ENCODE assay signal across 13 cellular contexts in the genomic region with DNA sequence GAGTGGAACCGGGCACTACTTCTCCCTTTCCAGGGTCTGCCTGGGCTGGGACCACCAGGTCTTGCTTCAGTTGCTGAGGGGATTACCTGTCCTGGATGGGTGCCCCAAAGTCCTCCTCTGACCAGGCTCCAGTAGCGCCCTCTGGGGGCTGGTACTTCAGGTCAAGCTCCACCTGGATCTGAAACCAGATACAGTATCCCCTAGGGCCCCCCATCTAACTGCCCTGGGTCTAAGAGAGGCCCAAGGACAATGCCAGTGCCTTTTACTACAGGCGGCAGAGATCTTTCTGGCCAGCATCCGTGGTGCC. TPM values are rescaled to one million over a fixed set of nuclear protein-coding genes. Genes with fewer than 3 reads are reported as not detected.
DNase-seq lines count a peak whose midpoint lies in the region; FAIRE-seq and TF ChIP-seq lines count a peak whose summit lies in the region.
"Had no signal": no experiment of that assay in that cellular context is flagged by ENCODE, and none has a peak within 500 bp of the region (broad histone marks: within the 10 kb centered on the region; RNA-seq: fewer than 3 reads in every experiment).

No MANE protein-coding gene starts in this region.

- peak; percentile 17 for DNase-seq in NCI-H345 (lab: John Stamatoyannopoulos, UW)
- DNase-seq in NCI-H345 treated with DMSO at 0.1 percent for 48 hours (lab: John Stamatoyannopoulos, UW; ENCODE audit: unreplicated experiment): no peak
- peak; percentile 29 for DNase-seq in bronchial epithelial cell (ENCODE audit: low read depth)
- DNase-seq in retinal pigment epithelial cell (ENCODE audit: low read depth): no peak
- DNase-seq in frontal cortex (ENCODE audit: low spot score in 2 of 2): no peak
- no peak for DNase-seq in CD8-positive, alpha-beta memory T cell
- DNase-seq in activated T-helper 1 cell treated with anti-CD3 and anti-CD28 coated beads, Interleukin-12 subunit alpha, Interleukin-12 subunit beta, Interleukin-2, Interleukin-4 antibody, amounts not matched to agents 30 ng/mL and 10 ng/mL and 1 ng/mL, durations not matched to agents 14 hours and 24 hours and 36 hours (ENCODE audit: low spot score): no peak
- DNase-seq: AML-193, hippocampal formation, NCI-H1417 treated with DMSO at 0.1 percent for 48 hours had no signal

- POLR2A ChIA-PET in CD8-positive, alpha-beta memory T cell (lab: Charles Lee): no interaction called here

- H3K27me3 ChIP-seq in KMS-11 (ENCODE audit: insufficient read depth, low read depth): no peaks in the 10 kb centered on the region
- H3K27me3 ChIP-seq in bronchial epithelial cell (ENCODE audit: control insufficient read depth, insufficient read depth, low read length): peaks cover 16% of the 10 kb centered on the region
- peaks cover 12% of the 10 kb centered on the region for H3K27me3 ChIP-seq in CD8-positive, alpha-beta memory T cell (ENCODE audit: insufficient read depth, low read length, poor library complexity, severe bottlenecking)
- H3K27me3 ChIP-seq: adrenal gland had no signal

- H3K4me3 ChIP-seq in KMS-11 (IDR thresholded peaks at IDR 0.05; ENCODE audit: insufficient read depth, low read depth, low read length) (no peak overlapping the region), bronchial epithelial cell (ENCODE audit: low read depth, low read length) (no peak overlapping the region), retinal pigment epithelial cell (ENCODE audit: low read length) (no peak overlapping the region)
- H3K4me3 ChIP-seq in CD8-positive, alpha-beta memory T cell (ENCODE audit: low read length): no peak overlapping the region
- H3K4me3 ChIP-seq: adrenal gland had no signal

- no peak overlapping the region for H2AFZ ChIP-seq in KMS-11 (ENCODE audit: low read depth)

- peaks cover 13 to 14% of the 10 kb centered on the region in 2 donors for H3K27me3 Mint-ChIP-seq in CD8-positive, alpha-beta memory T cell
- H3K27me3 Mint-ChIP-seq in activated T-helper 1 cell treated with anti-CD3 and anti-CD28 coated beads, Interleukin-12 subunit alpha, Interleukin-12 subunit beta, Interleukin-2, Interleukin-4 antibody, amounts not matched to agents 30 ng/mL and 10 ng/mL and 1 ng/mL, durations not matched to agents 14 hours and 24 hours and 36 hours (ENCODE audit: insufficient read depth): peaks cover 26% of the 10 kb centered on the region

- no peak for FAIRE-seq in bronchial epithelial cell (lab: Jason Lieb, UNC)
- FAIRE-seq in frontal cortex (lab: Jason Lieb, UNC): no peak

- H3K4me2 ChIP-seq in KMS-11: no peak overlapping the region

- no peaks in the 10 kb centered on the region for H3K9me3 Mint-ChIP-seq in CD8-positive, alpha-beta memory T cell
- no peaks in the 10 kb centered on the region for H3K9me3 Mint-ChIP-seq in activated T-helper 1 cell treated with anti-CD3 and anti-CD28 coated beads, Interleukin-12 subunit alpha, Interleukin-12 subunit beta, Interleukin-2, Interleukin-4 antibody, amounts not matched to agents 30 ng/mL and 10 ng/mL and 1 ng/mL, durations not matched to agents 14 hours and 24 hours and 36 hours

- no peak overlapping the region for H3K27ac Mint-ChIP-seq in CD8-positive, alpha-beta memory T cell
- no peak overlapping the region for H3K27ac Mint-ChIP-seq in activated T-helper 1 cell treated with anti-CD3 and anti-CD28 coated beads, Interleukin-12 subunit alpha, Interleukin-12 subunit beta, Interleukin-2, Interleukin-4 antibody, amounts not matched to agents 30 ng/mL and 10 ng/mL and 1 ng/mL, durations not matched to agents 14 hours and 24 hours and 36 hours

- no peaks in the 10 kb centered on the region for H3K36me3 ChIP-seq in KMS-11 (ENCODE audit: insufficient read depth)
- no peaks in the 10 kb centered on the region for H3K36me3 ChIP-seq in bronchial epithelial cell (ENCODE audit: control insufficient read depth, insufficient read depth, low read length)
- H3K36me3 ChIP-seq in CD8-positive, alpha-beta memory T cell (ENCODE audit: insufficient read depth, low read length): no peaks in the 10 kb centered on the region
- H3K36me3 ChIP-seq: adrenal gland, neutrophil had no signal

- no peaks in the 10 kb centered on the region for H3K9me3 ChIP-seq in CD8-positive, alpha-beta memory T cell (ENCODE audit: low read length)
- H3K9me3 ChIP-seq: adrenal gland, neutrophil had no signal

- H3K4me1 ChIP-seq in KMS-11 (ENCODE audit: low read depth, poor library complexity, severe bottlenecking): peaks cover 59% of the 10 kb centered on the region
- H3K4me1 ChIP-seq in CD8-positive, alpha-beta memory T cell (ENCODE audit: insufficient read depth, low read length): peaks cover 9% of the 10 kb centered on the region

- H3K9ac ChIP-seq in KMS-11: no peak overlapping the region

- no peaks in the 10 kb centered on the region for H3K79me2 ChIP-seq in KMS-11 (ENCODE audit: insufficient read depth, low read depth)

- H3K4me1 Mint-ChIP-seq in CD8-positive, alpha-beta memory T cell: peaks cover 5 to 15% (median 10%) of the 10 kb centered on the region in 3 donors
- no peaks in the 10 kb centered on the region for H3K4me1 Mint-ChIP-seq in activated T-helper 1 cell treated with anti-CD3 and anti-CD28 coated beads, Interleukin-12 subunit alpha, Interleukin-12 subunit beta, Interleukin-2, Interleukin-4 antibody, amounts not matched to agents 30 ng/mL and 10 ng/mL and 1 ng/mL, durations not matched to agents 14 hours and 24 hours and 36 hours (ENCODE audit: low read depth)

- peak; percentile 28; the same call in 1 of the 2 replicates for TF ChIP-seq CTCF in KMS-11 (conservative IDR thresholded peaks at IDR 0.05; ENCODE audit: low read depth, low read length)
- TF ChIP-seq CTCF in bronchial epithelial cell (IDR thresholded peaks at IDR 0.05; ENCODE audit: insufficient read depth, low read length, severe bottlenecking): peak; percentile 56
- peak; percentile 62 for TF ChIP-seq CTCF in retinal pigment epithelial cell (conservative IDR thresholded peaks at IDR 0.05; ENCODE audit: low read depth, low read length)

- intact Hi-C loops in activated T-helper 1 cell treated with anti-CD3 and anti-CD28 coated beads, Interleukin-12 subunit alpha, Interleukin-12 subunit beta, Interleukin-2, Interleukin-4 antibody, amounts not matched to agents 30 ng/mL and 10 ng/mL and 1 ng/mL, durations not matched to agents 14 hours and 24 hours and 36 hours (cut with micrococcal nuclease): loop anchor here (5.0 kb wide), 3 partner anchors 58 to 142 kb away; a partner anchor contains a TSS

- H3K27ac ChIP-seq in KMS-11: no peak overlapping the region
- H3K27ac ChIP-seq in CD8-positive, alpha-beta memory T cell (ENCODE audit: low read depth, low read length): no peak overlapping the region
- H3K27ac ChIP-seq: adrenal gland, neutrophil had no signal

- peaks cover 0 to 1% (median 0%) of the 10 kb centered on the region in 3 donors for H3K36me3 Mint-ChIP-seq in CD8-positive, alpha-beta memory T cell
- H3K36me3 Mint-ChIP-seq in activated T-helper 1 cell treated with anti-CD3 and anti-CD28 coated beads, Interleukin-12 subunit alpha, Interleukin-12 subunit beta, Interleukin-2, Interleukin-4 antibody, amounts not matched to agents 30 ng/mL and 10 ng/mL and 1 ng/mL, durations not matched to agents 14 hours and 24 hours and 36 hours (ENCODE audit: low read depth): no peaks in the 10 kb centered on the region

- CTCF ChIA-PET in CD8-positive, alpha-beta memory T cell (lab: Charles Lee): interaction anchor here (0.7 to 5.4 kb wide), 7 partner anchors 8 to 157 kb away, joined by 3 to 55 read pairs (median 3); a partner anchor contains a TSS

- H4K20me1 ChIP-seq in KMS-11 (ENCODE audit: insufficient read depth): no peaks in the 10 kb centered on the region

- H3K4me3 Mint-ChIP-seq in CD8-positive, alpha-beta memory T cell: no peak overlapping the region
- H3K4me3 Mint-ChIP-seq in activated T-helper 1 cell treated with anti-CD3 and anti-CD28 coated beads, Interleukin-12 subunit alpha, Interleukin-12 subunit beta, Interleukin-2, Interleukin-4 antibody, amounts not matched to agents 30 ng/mL and 10 ng/mL and 1 ng/mL, durations not matched to agents 14 hours and 24 hours and 36 hours: no peak overlapping the region

RNA-seq across cellular contexts. Expression of a gene that starts 11.2 kb away (rescaled TPM):
- 6.1 and 9.9 TPM in 2 replicates for total RNA-seq in bronchial epithelial cell
- total RNA-seq in frontal cortex: 0.82 TPM
- 1 to 10 TPM; 2.1 TPM for total RNA-seq in CD8-positive, alpha-beta memory T cell
- polyA plus RNA-seq in CD8-positive, alpha-beta memory T cell: 1.1 TPM
- 3.6 and 5.1 TPM in 2 replicates for total RNA-seq in activated T-helper 1 cell treated with anti-CD3 and anti-CD28 coated beads, Interleukin-12 subunit alpha, Interleukin-12 subunit beta, Interleukin-2, Interleukin-4 antibody, amounts not matched to agents 30 ng/mL and 10 ng/mL and 1 ng/mL, durations not matched to agents 14 hours and 24 hours and 36 hours

Comparison
In these comparisons a context has a peak if more than half of its experiments do, and no peak if none do; other contexts are left out.
1. DNase-seq: peak in NCI-H345 (single experiment) and bronchial epithelial cell (single experiment); none in NCI-H345 treated with DMSO at 0.1 percent for 48 hours (single experiment), retinal pigment epithelial cell (single experiment), frontal cortex (0 of 2), CD8-positive, alpha-beta memory T cell (0 of 5) and activated T-helper 1 cell treated with anti-CD3 and anti-CD28 coated beads, Interleukin-12 subunit alpha, Interleukin-12 subunit beta, Interleukin-2, Interleukin-4 antibody, amounts not matched to agents 30 ng/mL and 10 ng/mL and 1 ng/mL, durations not matched to agents 14 hours and 24 hours and 36 hours (single experiment).
2. Peak in every context shown above with its lines, with median percentiles within 50 percentile points of each other: CTCF ChIP-seq.